In the genomic region with DNA sequence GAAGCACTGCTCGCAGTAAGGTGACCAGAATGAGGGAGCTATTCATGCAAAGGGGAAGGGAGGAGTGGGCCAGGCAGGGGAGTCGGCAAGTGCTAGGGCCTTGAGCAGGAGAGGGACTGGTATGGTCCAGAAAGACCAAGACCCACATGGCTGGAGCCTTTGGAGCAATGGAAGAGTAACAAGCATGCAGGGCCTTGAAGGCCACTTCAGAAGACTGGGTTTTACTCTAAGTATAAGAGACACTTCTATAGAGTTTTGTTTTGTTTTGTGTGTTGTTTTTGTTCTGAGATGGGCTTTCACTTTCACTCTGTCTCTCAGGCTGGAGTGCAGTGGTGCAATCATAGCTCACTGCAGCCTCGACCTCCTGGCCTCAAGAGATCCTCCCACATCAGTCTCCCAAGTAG, we compare ENCODE assay signal across 8 cellular contexts. TPM values are rescaled to one million over a fixed set of nuclear protein-coding genes. Genes with fewer than 3 reads are reported as not detected.
A peak's percentile ranks its signal among the peaks of the same experiment; 100 is the strongest.
DNase-seq lines count a peak whose midpoint lies in the region; ATAC-seq and TF ChIP-seq lines count a peak whose summit lies in the region.

No MANE protein-coding gene starts in this region.

- no peak overlapping the region for H3K27ac ChIP-seq in fibroblast of lung (ENCODE audit: insufficient read depth, low read length)
- H3K27ac ChIP-seq in mesendoderm (ENCODE audit: low read depth, low read length) = no peak overlapping the region

- H4K8ac ChIP-seq in mesendoderm (ENCODE audit: low read depth, low read length) = no peak overlapping the region

- H3K4me2 ChIP-seq in fibroblast of lung (ENCODE audit: extremely low read depth, insufficient read depth, low read length) (peak overlapping the region; percentile 11), mesendoderm (ENCODE audit: low read length) (no peak overlapping the region)

- H3K56ac ChIP-seq in mesendoderm (ENCODE audit: low read length) = no peak overlapping the region

- H3K4me1 ChIP-seq in fibroblast of lung (ENCODE audit: control insufficient read depth, extremely low read depth, insufficient read depth, low read length) = no peaks in the 10 kb centered on the region
- H3K4me1 ChIP-seq in mesendoderm (ENCODE audit: control insufficient read depth, low read depth, low read length) = no peaks in the 10 kb centered on the region

- no peaks in the 10 kb centered on the region for H3K9me3 ChIP-seq in fibroblast of lung (ENCODE audit: control insufficient read depth, insufficient read depth, low read depth, low read length)

- H2BK15ac ChIP-seq in mesendoderm (replicated peaks; ENCODE audit: low read depth) = no peak overlapping the region

- no peak overlapping the region for H3K23ac ChIP-seq in mesendoderm (ENCODE audit: low read length)

- intact Hi-C loops in posterior cingulate gyrus (cut with DNase I) = loop anchor here (10.0 kb wide), 1 partner anchor 123 kb away; no protein-coding TSS in a partner anchor

- no peak overlapping the region for H2AK5ac ChIP-seq in mesendoderm (ENCODE audit: low read length)

- ATAC-seq in GM18502 (IDR thresholded peaks at IDR 0.05; ENCODE audit: poor library complexity, unreplicated experiment) = peak; percentile 76
- ATAC-seq in GM21423 (IDR thresholded peaks at IDR 0.05; ENCODE audit: unreplicated experiment) = peak; percentile 69
- ATAC-seq in HG03565 (IDR thresholded peaks at IDR 0.05; ENCODE audit: unreplicated experiment) = peak; percentile 62

- no CpG with 5 or more reads among the region's 3 CpGs for WGBS in mesendoderm (ENCODE audit: extremely low coverage, insufficient coverage, low lambda C conversion rate)

- DNase-seq in fibroblast of lung (ENCODE audit: low read depth in 2 of 2) (no peak), mesendoderm (no peak), posterior cingulate gyrus (no peak), T1000 (lab: John Stamatoyannopoulos, UW) (no peak)
- no peak for DNase-seq in NK-92 treated with Interleukin-12 subunit alpha and Interleukin-12 subunit beta, amount 100 ng/mL, for 24 hours (lab: John Stamatoyannopoulos, UW)

- no peaks in the 10 kb centered on the region for H4K20me1 ChIP-seq in fibroblast of lung (ENCODE audit: control insufficient read depth, extremely low read depth, insufficient read depth, low read length)

- no peak for TF ChIP-seq CTCF in fibroblast of lung (conservative IDR thresholded peaks at IDR 0.05 in 1 of 2, IDR thresholded peaks at IDR 0.05 in 1 of 2; ENCODE audit: low read depth in 1 of 2, low read length in 2 of 2)

- H3K9ac ChIP-seq in fibroblast of lung (ENCODE audit: insufficient read depth, low read length) = no peak overlapping the region
- no peak overlapping the region for H3K9ac ChIP-seq in mesendoderm (ENCODE audit: low read length)

- no peak overlapping the region for H4K5ac ChIP-seq in mesendoderm (ENCODE audit: low read length)

- H2AFZ ChIP-seq in fibroblast of lung (ENCODE audit: low read length) = peak overlapping the region; percentile 52

- H3K36me3 ChIP-seq in fibroblast of lung (ENCODE audit: control insufficient read depth, insufficient read depth, low read length) (no peaks in the 10 kb centered on the region), mesendoderm (ENCODE audit: control insufficient read depth, insufficient read depth, low read length) (no peaks in the 10 kb centered on the region)

- H3K27me3 ChIP-seq in fibroblast of lung (ENCODE audit: control insufficient read depth, insufficient read depth, low read length) = no peaks in the 10 kb centered on the region
- no peaks in the 10 kb centered on the region for H3K27me3 ChIP-seq in mesendoderm (ENCODE audit: insufficient read depth, low read length, poor library complexity)

- H3K4ac ChIP-seq in mesendoderm (ENCODE audit: low read depth, low read length) = no peak overlapping the region

- H3K79me2 ChIP-seq in fibroblast of lung (ENCODE audit: control insufficient read depth, insufficient read depth, low read length) (no peaks in the 10 kb centered on the region), mesendoderm (ENCODE audit: control insufficient read depth, insufficient read depth, low read length) (no peaks in the 10 kb centered on the region)

- H3K79me1 ChIP-seq in mesendoderm (ENCODE audit: low read length) = no peaks in the 10 kb centered on the region

- H3K4me3 ChIP-seq in fibroblast of lung (replicated peaks in 1 of 4; ENCODE audit: control extremely low read depth in 1 of 4, insufficient read depth in 1 of 4, low read depth in 3 of 4, low read length in 4 of 4) (peak overlapping the region in 1 of 4 experiments; percentile 32), mesendoderm (ENCODE audit: low read length) (no peak overlapping the region)

- H3K18ac ChIP-seq in mesendoderm (ENCODE audit: low read length) = no peak overlapping the region

- H2BK5ac ChIP-seq in mesendoderm (ENCODE audit: low read length) = no peak overlapping the region

- no peak overlapping the region for H2BK120ac ChIP-seq in mesendoderm (ENCODE audit: low read depth, low read length)

RNA-seq across cellular contexts. Expression of a gene that starts 42.0 kb away (rescaled TPM):
- not detected in 2 replicates for total RNA-seq in fibroblast of lung
- polyA plus RNA-seq in fibroblast of lung = not detected in 2 replicates
- polyA plus RNA-seq in fibroblast of lung (2012) = not detected in 2 replicates
- polyA minus RNA-seq in fibroblast of lung (ENCODE audit: low replicate concordance) = not detected in 2 replicates
- not detected for polyA plus RNA-seq in mesendoderm (2013, experiment 1 of 2)
- not detected for polyA plus RNA-seq in mesendoderm (2013, experiment 2 of 2)
